Comparison of ENCODE assay signal across 9 cellular contexts in the genomic region with DNA sequence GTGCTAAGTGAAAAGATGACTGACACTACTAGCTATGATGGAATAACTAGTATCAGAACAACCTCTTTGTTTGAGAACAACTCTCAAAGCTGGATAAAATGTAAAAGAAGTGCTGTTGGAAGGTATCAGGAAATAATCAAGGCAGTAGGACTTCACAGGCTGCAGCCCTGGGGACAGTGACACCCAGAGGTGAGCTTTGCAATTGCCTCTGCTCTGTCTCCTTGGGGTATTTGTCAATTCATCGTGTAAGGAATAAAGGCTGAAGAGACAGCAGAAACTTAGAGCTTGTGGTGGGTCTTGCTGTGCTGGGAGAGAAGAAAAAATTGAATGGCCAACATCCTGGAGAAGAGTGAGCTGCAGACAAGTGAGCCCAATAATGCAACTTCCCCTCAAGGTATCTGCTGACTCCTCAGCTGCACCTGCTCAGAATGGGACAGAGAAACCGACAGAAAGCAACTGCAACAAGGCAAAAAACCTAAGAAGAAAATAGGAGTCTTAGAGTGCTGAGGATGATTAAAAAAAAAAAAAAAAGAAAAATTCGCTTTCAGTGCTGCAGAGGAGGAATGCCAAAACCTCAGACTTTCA.
DNase-seq lines count a peak whose midpoint lies in the region; ATAC-seq, FAIRE-seq and TF ChIP-seq lines count a peak whose summit lies in the region.
"Had no signal": no experiment of that assay in that cellular context is flagged by ENCODE, and none has a peak within 500 bp of the region (broad histone marks: within the 10 kb centered on the region; RNA-seq: fewer than 3 reads in every experiment).

No MANE protein-coding gene starts in this region.

- no peak overlapping the region for H3K56ac ChIP-seq in H1 (replicated peaks; ENCODE audit: insufficient read length, low read depth, low read length)

- no peak overlapping the region for H3K14ac ChIP-seq in H1 (ENCODE audit: insufficient read length)

- CTCF ChIA-PET in H1 (lab: Charles Lee; ENCODE audit: partially characterized antibody) = interaction anchor here (0.6 to 3.4 kb wide), 31 partner anchors 8 to 529 kb away, joined by 3 to 27 read pairs (median 4); no protein-coding TSS in a partner anchor

- no peak overlapping the region for H2BK15ac ChIP-seq in H1 (ENCODE audit: low read length)

- ATAC-seq in HG02870 (IDR thresholded peaks at IDR 0.05; ENCODE audit: unreplicated experiment) (peak; percentile 84), psoas muscle (no peak)

- H4K8ac ChIP-seq in H1 (ENCODE audit: extremely low read depth, insufficient read depth, low read length) = no peak overlapping the region

- no peak overlapping the region for H2AK5ac ChIP-seq in H1 (ENCODE audit: low read depth, low read length)

- TF ChIP-seq EP300 in H1 (IDR thresholded peaks at IDR 0.05; ENCODE audit: borderline replicate concordance in 1 of 2, low read depth in 2 of 2, low read length in 2 of 2) = no peak

- H3K79me1 ChIP-seq in H1 (ENCODE audit: low read depth, low read length) = no peaks in the 10 kb centered on the region

- H2BK5ac ChIP-seq in H1 (ENCODE audit: low read depth, low read length) = no peak overlapping the region

- H4K91ac ChIP-seq in H1 (replicated peaks; ENCODE audit: insufficient read length, low read length) = no peak overlapping the region

- H3K27me3 ChIP-seq in H1 (replicated peaks in 1 of 4; ENCODE audit: control insufficient read depth in 3 of 4, extremely low read depth in 1 of 4, insufficient read depth in 3 of 4, low read length in 3 of 4) (no peaks in the 10 kb centered on the region), psoas muscle (ENCODE audit: insufficient read depth in 3 of 3, low read length in 2 of 3) (peaks cover 0 to 3% (median 0%) of the 10 kb centered on the region in 3 donors)

- H3K4ac ChIP-seq in H1 (replicated peaks; ENCODE audit: insufficient read length, low read depth, low read length) = no peak overlapping the region

- no peaks in the 10 kb centered on the region for H3K4me1 ChIP-seq in H1 (replicated peaks in 1 of 4; ENCODE audit: control insufficient read depth in 3 of 4, insufficient read depth in 4 of 4, low read length in 3 of 4)
- H3K4me1 ChIP-seq in psoas muscle = no peaks in the 10 kb centered on the region
- H3K4me1 ChIP-seq: SJSA1 had no signal

- peak; percentile 61 to 72 for TF ChIP-seq RAD21 in H1 (IDR thresholded peaks at IDR 0.05 in 1 of 2, conservative IDR thresholded peaks at IDR 0.05 in 1 of 2; ENCODE audit: low read depth in 2 of 2, low read length in 2 of 2)

- H3K4me3 ChIP-seq in H1 (ENCODE audit: extremely low read depth in 1 of 4, insufficient read depth in 2 of 4, low read depth in 3 of 4, low read length in 4 of 4) = no peak overlapping the region
- H3K4me3 ChIP-seq in psoas muscle = no peak overlapping the region
- H3K4me3 ChIP-seq: SJSA1 had no signal

- no peak overlapping the region for H2AFZ ChIP-seq in H1 (ENCODE audit: low read length)

- no peak overlapping the region for H2BK12ac ChIP-seq in H1 (ENCODE audit: low read depth, low read length)

- H3K4me2 ChIP-seq in H1 (ENCODE audit: insufficient read depth in 1 of 2, low read depth in 2 of 2, low read length in 2 of 2) = no peak overlapping the region

- POLR2A ChIA-PET in H1 (lab: Charles Lee; ENCODE audit: partially characterized antibody) = interaction anchor here (0.5 kb wide), 1 partner anchor 768 kb away, joined by 3 read pairs; no protein-coding TSS in a partner anchor

- no peak overlapping the region for H2BK20ac ChIP-seq in H1 (ENCODE audit: low read length)

- H3K36me3 ChIP-seq in H1 (ENCODE audit: control insufficient read depth in 2 of 4, insufficient read depth in 4 of 4, low read length in 3 of 4) (no peaks in the 10 kb centered on the region), psoas muscle (ENCODE audit: insufficient read depth in 1 of 2, low read depth in 1 of 2) (no peaks in the 10 kb centered on the region)
- H3K36me3 ChIP-seq: SJSA1 had no signal

- peak; percentile 89 for FAIRE-seq in H1 (lab: Jason Lieb, UNC)

- no peak overlapping the region for H3K9ac ChIP-seq in H1 (replicated peaks in 1 of 4; ENCODE audit: extremely low read depth in 1 of 4, low read depth in 3 of 4, low read length in 3 of 4)

- no peaks in the 10 kb centered on the region for H3K79me2 ChIP-seq in H1 (ENCODE audit: control insufficient read depth in 1 of 2, insufficient read depth in 2 of 2, low read length in 2 of 2)

- H3K18ac ChIP-seq in H1 (ENCODE audit: extremely low read depth, low read length) = no peak overlapping the region

- no peak overlapping the region for H2BK120ac ChIP-seq in H1 (replicated peaks; ENCODE audit: low read depth, low read length)

- no peak for TF ChIP-seq POLR2A in H1 (IDR thresholded peaks at IDR 0.05; ENCODE audit: control extremely low read depth in 1 of 2, low read depth in 2 of 2, low read length in 2 of 2)

- 65% methylated on average over 2 of the region's 3 CpGs; no CpG with 5 or more reads in 1 of the 2 experiments for WGBS in H1 (ENCODE audit: extremely low coverage in 1 of 2, insufficient coverage in 1 of 2, insufficient read length in 1 of 2, insufficient replicate concordance in 2 of 2, low coverage in 1 of 2, low lambda C conversion rate in 2 of 2, missing lambda C conversion rate in 1 of 2), 2 experiments
- WGBS in psoas muscle, 3 donors = 50 to 55% (median 53%) methylated on average over 3 of the region's 3 CpGs

- H4K5ac ChIP-seq in H1 (ENCODE audit: insufficient read length, low read depth, low read length) = no peak overlapping the region

- no peak overlapping the region for H3K27ac ChIP-seq in H1 (ENCODE audit: low read depth, low read length)
- H3K27ac ChIP-seq in psoas muscle = no peak overlapping the region
- H3K27ac ChIP-seq: SJSA1 had no signal

- H4K20me1 ChIP-seq in H1 (replicated peaks in 1 of 2; ENCODE audit: control insufficient read depth in 1 of 2, insufficient read depth in 2 of 2, low read length in 2 of 2) = no peaks in the 10 kb centered on the region

- no peaks in the 10 kb centered on the region for H3K23me2 ChIP-seq in H1 (ENCODE audit: low read depth, low read length)

- in situ Hi-C loops in GM13976 (cut with MboI; ENCODE audit: low sequenced_read_pairs, unreplicated experiment) = no loop called here

- H3K23ac ChIP-seq in H1 (ENCODE audit: insufficient read length) = no peak overlapping the region

- intact Hi-C loops in psoas muscle (cut with DNase I) = no loop called here

- no peaks in the 10 kb centered on the region for H3K9me3 ChIP-seq in H1 (ENCODE audit: insufficient read depth in 2 of 2, low read depth in 1 of 2, low read length in 1 of 2)
- no peaks in the 10 kb centered on the region for H3K9me3 ChIP-seq in psoas muscle
- H3K9me3 ChIP-seq: SJSA1 had no signal

- TF ChIP-seq CTCF in GM13976 (IDR thresholded peaks at IDR 0.05; ENCODE audit: borderline replicate concordance, control extremely low read depth, extremely low read depth, insufficient read depth, missing control alignments) (peak; percentile 73), H1 (IDR thresholded peaks at IDR 0.05; ENCODE audit: control extremely low read depth in 1 of 3, insufficient read depth in 1 of 3, low read depth in 1 of 3, low read length in 3 of 3) (peak; percentile 73 to 93 (median 86)), psoas muscle (IDR thresholded peaks at IDR 0.05) (no peak)

- DNase-seq in AML-193 (lab: John Stamatoyannopoulos, UW) (peak; percentile 23 to 35), GM13976 (ENCODE audit: low spot score) (peak; percentile 51), NCI-H748 (lab: John Stamatoyannopoulos, UW; ENCODE audit: unreplicated experiment) (peak; percentile 47), H1 (ENCODE audit: low read depth in 1 of 2, low spot score in 2 of 2) (peak; percentile 23 to 58), psoas muscle (no peak)
- peak; percentile 41 for DNase-seq in stimulated activated CD8-positive, alpha-beta memory T cell treated with anti-CD3 and anti-CD28 coated beads, Interleukin-4, amount 100 ng/mL, for 48 hours
- no peak for DNase-seq in NK-92 treated with Interleukin-12 subunit alpha and Interleukin-12 subunit beta, amount 100 ng/mL, for 24 hours (lab: John Stamatoyannopoulos, UW)

TF ChIP-seq in H1, 55 proteins besides CTCF, POLR2A, EP300 and RAD21:
- TF ChIP-seq SRF (IDR thresholded peaks at IDR 0.05; ENCODE audit: low read depth, low read length) (no peak), ATF2 (IDR thresholded peaks at IDR 0.05; ENCODE audit: low read length) (no peak), CEBPB (IDR thresholded peaks at IDR 0.05; ENCODE audit: low read depth, low read length) (no peak), SP1 (IDR thresholded peaks at IDR 0.05; ENCODE audit: low read depth, low read length) (no peak), RNF2 (IDR thresholded peaks at IDR 0.05; ENCODE audit: borderline replicate concordance, low read depth, low read length, missing control alignments, poor library complexity, severe bottlenecking) (no peak), EZH2 (IDR thresholded peaks at IDR 0.05; ENCODE audit: low read depth, low read length, severe bottlenecking) (no peak), TAF1 (IDR thresholded peaks at IDR 0.05; ENCODE audit: low read depth, low read length) (no peak), HDAC6 (IDR thresholded peaks at IDR 0.05; ENCODE audit: low read depth, low read length) (no peak), MAX (IDR thresholded peaks at IDR 0.05) (no peak), SP2 (IDR thresholded peaks at IDR 0.05; ENCODE audit: low read length) (no peak), SP4 (IDR thresholded peaks at IDR 0.05; ENCODE audit: low read length) (no peak), EGR1 (IDR thresholded peaks at IDR 0.05; ENCODE audit: borderline replicate concordance, low read depth, low read length) (no peak), TCF12 (IDR thresholded peaks at IDR 0.05; ENCODE audit: low read depth, low read length) (no peak), JUN (IDR thresholded peaks at IDR 0.05; ENCODE audit: low read depth, low read length) (no peak), TBP (IDR thresholded peaks at IDR 0.05; ENCODE audit: low read depth, low read length) (no peak)

Comparison
In these comparisons a context has a peak if more than half of its experiments do, and no peak if none do; other contexts are left out.
1. DNase-seq: peak in AML-193 (2 of 2), GM13976 (single experiment), NCI-H748 (single experiment), H1 (2 of 2) and stimulated activated CD8-positive, alpha-beta memory T cell treated with anti-CD3 and anti-CD28 coated beads, Interleukin-4, amount 100 ng/mL, for 48 hours (single experiment); none in psoas muscle (0 of 2) and NK-92 treated with Interleukin-12 subunit alpha and Interleukin-12 subunit beta, amount 100 ng/mL, for 24 hours (single experiment).